Comparison of ENCODE assay signal across 7 cellular contexts in genomic region chr20:54132612-54133433, GRCh38. TPM values are rescaled to one million over a fixed set of nuclear protein-coding genes. Genes with fewer than 3 reads are reported as not detected.
DNase-seq lines count a peak whose midpoint lies in the region; ATAC-seq and TF ChIP-seq lines count a peak whose summit lies in the region.

No MANE protein-coding gene starts in this region.

- H3K36me3 ChIP-seq in HCT116 (ENCODE audit: control insufficient read depth in 1 of 2, insufficient read depth in 2 of 2, low read length in 2 of 2) = peaks cover 0 to 10% of the 10 kb centered on the region in 2 experiments; a peak in 1 of 4 replicates
- no peaks in the 10 kb centered on the region for H3K36me3 ChIP-seq in SJSA1
- no peaks in the 10 kb centered on the region for H3K36me3 ChIP-seq in right atrium auricular region

- no peaks in the 10 kb centered on the region for H4K20me1 ChIP-seq in HCT116 (ENCODE audit: insufficient read depth)

- ATAC-seq in HCT116 (peak; percentile 76), HG02798 (IDR thresholded peaks at IDR 0.05; ENCODE audit: poor library complexity, unreplicated experiment) (no peak)

- POLR2A ChIA-PET in HCT116 (lab: Charles Lee) = interaction anchor here (1.0 to 3.0 kb wide), 4 partner anchors 8 to 511 kb away, joined by 3 to 14 read pairs (median 4); no protein-coding TSS in a partner anchor

- H3K4me1 ChIP-seq in HCT116 (ENCODE audit: control insufficient read depth in 1 of 2, insufficient read depth in 2 of 2, low read length in 2 of 2) (peaks cover 55 to 80% of the 10 kb centered on the region in 2 experiments), SJSA1 (replicated peaks) (peaks cover 35% of the 10 kb centered on the region), right atrium auricular region (no peaks in the 10 kb centered on the region)

- H2AFZ ChIP-seq in HCT116 (ENCODE audit: low read depth, low read length, poor library complexity, severe bottlenecking) = no peak overlapping the region

- peak; percentile 18 for TF ChIP-seq POLR2A in HCT116 (IDR thresholded peaks at IDR 0.05; ENCODE audit: borderline replicate concordance, extremely low read depth, insufficient read depth, insufficient read length)

- RAD21 ChIA-PET in HCT116 (lab: Charles Lee; ENCODE audit: low non-redundant PET in 1 of 2, low total read pairs in 2 of 2, uncharacterized antibody in 2 of 2, unreplicated experiment in 2 of 2) = interaction anchor here (0.7 to 1.1 kb wide), 2 partner anchors 16 to 38 kb away, joined by 3 to 5 read pairs; no protein-coding TSS in a partner anchor

- CTCF ChIA-PET in HCT116 (lab: Charles Lee) = interaction anchor here (2.5 kb wide), 1 partner anchor 29 kb away, joined by 11 read pairs; no protein-coding TSS in a partner anchor

- no TSS peak for BruUV-seq in HCT116 (replicated peaks; lab: Mats Ljungman, UMichigan)

- H3K4me3 ChIP-seq in HCT116 (replicated peaks in 1 of 2; ENCODE audit: low read depth in 1 of 2, low read length in 2 of 2) = peak overlapping the region in 1 of 2 experiments; percentile 2; a peak in 1 of 4 replicates
- H3K4me3 ChIP-seq in SJSA1 = no peak overlapping the region
- no peak overlapping the region for H3K4me3 ChIP-seq in right atrium auricular region

- H3K9ac ChIP-seq in HCT116 (ENCODE audit: low read length) = peak overlapping the region; percentile 72

- H3K4me2 ChIP-seq in HCT116 (ENCODE audit: low read length) = peak overlapping the region; percentile 42

- H3K27me3 ChIP-seq in HCT116 (ENCODE audit: insufficient read depth, low read length) = no peaks in the 10 kb centered on the region
- H3K27me3 ChIP-seq in SJSA1 (replicated peaks) = no peaks in the 10 kb centered on the region
- H3K27me3 ChIP-seq in right atrium auricular region = no peaks in the 10 kb centered on the region

- DNase-seq in HCT116 (ENCODE audit: low read depth, low spot score) (peak; percentile 92), SJSA1 (ENCODE audit: low read depth in 1 of 2, low spot score in 2 of 2) (peak; percentile 66 to 88), right atrium auricular region (ENCODE audit: low spot score) (peak; percentile 77), ureter (ENCODE audit: low spot score) (peak; percentile 50), NCI-H1436 treated with DMSO at 0.1 percent for 48 hours (lab: John Stamatoyannopoulos, UW) (no peak)
- no peak for DNase-seq in activated naive CD4-positive, alpha-beta T cell (lab: John Stamatoyannopoulos, UW)

- no peaks in the 10 kb centered on the region for H3K9me2 ChIP-seq in HCT116 (ENCODE audit: insufficient read depth)

- TF ChIP-seq CTCF in HCT116 (IDR thresholded peaks at IDR 0.05 in 2 of 3, conservative IDR thresholded peaks at IDR 0.05 in 1 of 3; ENCODE audit: borderline replicate concordance in 1 of 3, insufficient read depth in 1 of 3, low read depth in 2 of 3, low read length in 2 of 3) = no peak
- TF ChIP-seq CTCF in right atrium auricular region (IDR thresholded peaks at IDR 0.05) = no peak

- TF ChIP-seq RAD21 in HCT116 (IDR thresholded peaks at IDR 0.05; ENCODE audit: low read depth) = peak; percentile 3; the same call in 1 of the 2 replicates

- H3K9me3 ChIP-seq in HCT116 (ENCODE audit: control insufficient read depth in 1 of 2, insufficient read depth in 1 of 2, low read depth in 1 of 2, low read length in 2 of 2) (no peaks in the 10 kb centered on the region; a peak in 1 of 4 replicates), SJSA1 (replicated peaks) (peaks cover 6% of the 10 kb centered on the region; the same call in 1 of the 2 replicates), right atrium auricular region (peaks cover 0 to 6% of the 10 kb centered on the region in 2 donors)

- peak overlapping the region; percentile 98 for H3K27ac ChIP-seq in HCT116 (ENCODE audit: low read depth, low read length)
- H3K27ac ChIP-seq in SJSA1 = peak overlapping the region; percentile 97
- H3K27ac ChIP-seq in right atrium auricular region = peak overlapping the region in 1 of 2 donors; percentile 22

- intact Hi-C loops in HCT116 (cut with micrococcal nuclease) = loop anchor here (1.0 kb wide), 1 partner anchor 10 kb away; no protein-coding TSS in a partner anchor

- H3K79me2 ChIP-seq in HCT116 (ENCODE audit: insufficient read depth, low read length) = no peaks in the 10 kb centered on the region

TF ChIP-seq in HCT116, 20 proteins besides CTCF, POLR2A, EP300 and RAD21:
- TF ChIP-seq ZFX (IDR thresholded peaks at IDR 0.05) (no peak), CEBPB (IDR thresholded peaks at IDR 0.05; ENCODE audit: low read depth) (peak; percentile 98), TCF7L2 (IDR thresholded peaks at IDR 0.05; ENCODE audit: borderline replicate concordance, extremely low read depth, insufficient read depth, insufficient read length) (peak; percentile 97), CBX3 (IDR thresholded peaks at IDR 0.05; ENCODE audit: low read depth) (peak; percentile 60), SP1 (IDR thresholded peaks at IDR 0.05; ENCODE audit: low read depth) (peak; percentile 85), JUND (IDR thresholded peaks at IDR 0.05) (peak; percentile 82), POLR2AphosphoS5 (IDR thresholded peaks at IDR 0.05; ENCODE audit: low read depth, low read length) (no peak), YY1 (IDR thresholded peaks at IDR 0.05; ENCODE audit: extremely low read depth, insufficient replicate concordance, low read depth, low read length) (no peak), EGR1 (IDR thresholded peaks at IDR 0.05; ENCODE audit: low read depth) (no peak), SRF (IDR thresholded peaks at IDR 0.05; ENCODE audit: low read depth) (peak; percentile 75; the same call in 1 of the 2 replicates), MAX (IDR thresholded peaks at IDR 0.05) (peak; percentile 84), SIN3A (IDR thresholded peaks at IDR 0.05; ENCODE audit: low read depth) (peak; percentile 90), FOSL1 (IDR thresholded peaks at IDR 0.05; ENCODE audit: low read depth) (peak; percentile 83)

RNA-seq across cellular contexts. Expression of gene CYP24A1, which starts 41.0 kb away (rescaled TPM):
- total RNA-seq in HCT116 (2021; ENCODE audit: unreplicated experiment) (267 TPM), right atrium auricular region (under 1 TPM in 1 of 2 donors, not detected in 1; 0.24 TPM), ureter (10.4 TPM)
- polyA plus RNA-seq in HCT116 (2012) = 18.9 and 34.6 TPM in 2 replicates
- not detected in 2 replicates for total RNA-seq in SJSA1 (2014; rRNA removed; shearing (Covaris generic))

Comparison
In these comparisons a context has a peak if more than half of its experiments do, and no peak if none do; other contexts are left out.
1. DNase-seq: peak in HCT116 (single experiment), SJSA1 (2 of 2), right atrium auricular region (single experiment) and ureter (single experiment); none in NCI-H1436 treated with DMSO at 0.1 percent for 48 hours (single experiment) and activated naive CD4-positive, alpha-beta T cell (0 of 4).
2. RNA of gene CYP24A1, which starts 41.0 kb away (total RNA-seq): 267 TPM in HCT116 (single experiment); 10.4 TPM in ureter (single experiment), 0.24 TPM in right atrium auricular region and not detected in SJSA1; every median in the first group is over 10 times any median in the second.